Comparison of ENCODE assay signal across 23 cellular contexts in genomic region chr2:19859565-19859964, GRCh38. TPM values are rescaled to one million over a fixed set of nuclear protein-coding genes. Genes with fewer than 3 reads are reported as not detected.
DNase-seq lines count a peak whose midpoint lies in the region; ATAC-seq and TF ChIP-seq lines count a peak whose summit lies in the region.
"Had no signal": no experiment of that assay in that cellular context is flagged by ENCODE, and none has a peak within 500 bp of the region (broad histone marks: within the 10 kb centered on the region; RNA-seq: fewer than 3 reads in every experiment).

No MANE protein-coding gene starts in this region.

- H3K9me3 ChIP-seq in breast epithelium (no peaks in the 10 kb centered on the region), osteoblast (ENCODE audit: low read depth, low read length) (no peaks in the 10 kb centered on the region), aorta (ENCODE audit: control insufficient read depth, low read length) (no peaks in the 10 kb centered on the region)

- peak overlapping the region; percentile 41 for H2AFZ ChIP-seq in osteoblast (ENCODE audit: low read length)

- H3K4me3 Mint-ChIP-seq in MCF 10A (ENCODE audit: unreplicated experiment): no peak overlapping the region
- H3K4me3 Mint-ChIP-seq: CD8-positive, alpha-beta T cell had no signal

- H3K27ac ChIP-seq in breast epithelium (peak overlapping the region; percentile 56 to 80), coronary artery (peak overlapping the region; percentile 79 to 86), osteoblast (ENCODE audit: low read depth, low read length) (no peak overlapping the region), aorta (ENCODE audit: low read depth in 1 of 2, low read length in 2 of 2) (peak overlapping the region; percentile 86 to 98)
- H3K27ac ChIP-seq: 22Rv1 had no signal

- H3K9me3 Mint-ChIP-seq in MCF 10A (ENCODE audit: unreplicated experiment): no peaks in the 10 kb centered on the region
- H3K9me3 Mint-ChIP-seq: CD8-positive, alpha-beta T cell had no signal

- no peak for ATAC-seq in aorta (ENCODE audit: low FRiP score)
- ATAC-seq in GM21723 (IDR thresholded peaks at IDR 0.05; ENCODE audit: unreplicated experiment): no peak
- ATAC-seq: CD8-positive, alpha-beta T cell; Panc1 had no signal

- BruUV-seq in MCF 10A (replicated peaks; lab: Mats Ljungman, UMichigan): no TSS peak

- H3K4me1 ChIP-seq in breast epithelium: no peaks in the 10 kb centered on the region
- peaks cover 7% of the 10 kb centered on the region for H3K4me1 ChIP-seq in osteoblast (ENCODE audit: insufficient read depth, low read length)
- no peaks in the 10 kb centered on the region for H3K4me1 ChIP-seq in aorta (ENCODE audit: control insufficient read depth in 1 of 2, insufficient read depth in 2 of 2, low read length in 2 of 2)

- no peaks in the 10 kb centered on the region for H3K36me3 Mint-ChIP-seq in MCF 10A (ENCODE audit: insufficient read depth, unreplicated experiment)
- H3K36me3 Mint-ChIP-seq: CD8-positive, alpha-beta T cell had no signal

- 24 to 33% methylated on average over 11 of the region's 11 CpGs for WGBS in aorta, 2 donors

- no peak overlapping the region for H3K27ac Mint-ChIP-seq in MCF 10A (ENCODE audit: low read depth, unreplicated experiment)
- H3K27ac Mint-ChIP-seq: CD8-positive, alpha-beta T cell had no signal

- POLR2A ChIA-PET in MCF 10A (lab: Yijun Ruan, JAX): no interaction called here

- H3K36me3 ChIP-seq in breast epithelium: no peaks in the 10 kb centered on the region
- no peaks in the 10 kb centered on the region for H3K36me3 ChIP-seq in osteoblast (ENCODE audit: insufficient read depth, low read length)
- H3K36me3 ChIP-seq in aorta (ENCODE audit: control insufficient read depth in 1 of 2, insufficient read depth in 2 of 2, low read length in 1 of 2): no peaks in the 10 kb centered on the region

- intact Hi-C loops in breast epithelium (cut with DNase I; ENCODE audit: low total_unique reads) (no loop called here), MCF 10A (cut with micrococcal nuclease) (no loop called here), aorta (cut with DNase I) (loop anchor here (5.0 to 10.0 kb wide), 7 partner anchors 57 to 305 kb away; no protein-coding TSS in a partner anchor)

- no peaks in the 10 kb centered on the region for H4K20me1 ChIP-seq in osteoblast (ENCODE audit: insufficient read depth, low read length)

- CTCF ChIA-PET in MCF 10A (lab: Yijun Ruan, JAX): interaction anchor here (2.1 kb wide), 1 partner anchor 490 kb away, joined by 8 read pairs; no protein-coding TSS in a partner anchor

- no peaks in the 10 kb centered on the region for H3K79me2 ChIP-seq in osteoblast (ENCODE audit: insufficient read depth, low read length)

- no peak for DNase-seq in breast epithelium (ENCODE audit: low spot score in 2 of 2)
- no peak for DNase-seq in MCF 10A (ENCODE audit: unreplicated experiment)
- DNase-seq in coronary artery (ENCODE audit: low spot score): no peak
- DNase-seq in osteoblast (ENCODE audit: insufficient read length, low spot score, missing footprints): no peak
- no peak for DNase-seq in aorta
- DNase-seq in RKO (ENCODE audit: low spot score): no peak
- DNase-seq in stimulated activated CD4-positive, alpha-beta T cell treated with anti-CD3 and anti-CD28 coated beads, Interleukin-1b, Interleukin-23, amount 100 ng/mL, for 48 hours: no peak
- DNase-seq: ACHN; AML-193; CD8-positive, alpha-beta T cell; DND-41; GOT3; KG1; NCI-H1105 treated with DMSO at 0.1 percent for 48 hours; NCI-H1694; NCI-H2081; NCI-H2171; NCI-H345; NCI-H524 treated with DMSO at 0.1 percent for 48 hours; NCI-H82 had no signal

- H3K27me3 ChIP-seq in breast epithelium (no peaks in the 10 kb centered on the region), osteoblast (ENCODE audit: insufficient read depth, low read length) (no peaks in the 10 kb centered on the region), aorta (ENCODE audit: control insufficient read depth in 1 of 2, insufficient read depth in 2 of 2, low read length in 1 of 2) (no peaks in the 10 kb centered on the region)

- no peak for TF ChIP-seq POLR2A in breast epithelium (IDR thresholded peaks at IDR 0.05)

- H3K4me3 ChIP-seq in breast epithelium: no peak overlapping the region
- no peak overlapping the region for H3K4me3 ChIP-seq in coronary artery
- no peak overlapping the region for H3K4me3 ChIP-seq in osteoblast (ENCODE audit: insufficient read depth, low read length)
- H3K4me3 ChIP-seq in aorta (ENCODE audit: low read length in 2 of 2): no peak overlapping the region

- peaks cover 17% of the 10 kb centered on the region for H3K4me1 Mint-ChIP-seq in MCF 10A (ENCODE audit: insufficient read depth, unreplicated experiment)

- H3K4me2 ChIP-seq in osteoblast (ENCODE audit: insufficient read depth, low read length): no peak overlapping the region

- TF ChIP-seq CTCF in breast epithelium (IDR thresholded peaks at IDR 0.05): no peak
- TF ChIP-seq CTCF in MCF 10A (IDR thresholded peaks at IDR 0.05; ENCODE audit: unreplicated experiment): no peak
- no peak for TF ChIP-seq CTCF in coronary artery (IDR thresholded peaks at IDR 0.05)
- TF ChIP-seq CTCF in osteoblast (IDR thresholded peaks at IDR 0.05; ENCODE audit: extremely low read depth, low read depth, low read length): no peak

- no peaks in the 10 kb centered on the region for H3K27me3 Mint-ChIP-seq in MCF 10A (ENCODE audit: insufficient read depth, unreplicated experiment)

RNA-seq across cellular contexts. Expression of gene TTC32, which starts 42.2 kb away (rescaled TPM):
- total RNA-seq in breast epithelium: 10 to 100 TPM; 16.7 to 35.1 (median 17.8) TPM
- 14.1 and 18.2 TPM in 2 replicates for total RNA-seq in MCF 10A (2022)
- 10.3 and 14.8 TPM in 2 replicates for total RNA-seq in osteoblast
- total RNA-seq in aorta: 10 to 100 TPM; 11.4 to 17.9 TPM
- polyA plus RNA-seq in aorta: 10 to 100 TPM in 1 of 2 donors, 1 to 10 TPM in 1; 2.8 to 33.9 TPM

Comparison
In these comparisons a context has a peak if more than half of its experiments do, and no peak if none do; other contexts are left out.
1. intact Hi-C loops: an anchor here in aorta (5.0 to 10.0 kb wide); none called in breast epithelium and MCF 10A.